8 cellular contexts compared by ENCODE assay signal in genomic region chr20:36862857-36863668, GRCh38. TPM values are rescaled to one million over a fixed set of nuclear protein-coding genes. Genes with fewer than 3 reads are reported as not detected.
A peak's percentile ranks its signal among the peaks of the same experiment; 100 is the strongest.
DNase-seq lines count a peak whose midpoint lies in the region; ATAC-seq and TF ChIP-seq lines count a peak whose summit lies in the region.

No MANE protein-coding gene starts in this region.

- H3K36me3 ChIP-seq in iPS-18a (ENCODE audit: control insufficient read depth, low read depth, low read length) (no peaks in the 10 kb centered on the region), thyroid gland (no peaks in the 10 kb centered on the region)

- 0 to 1% methylated on average over 15 to 25 of the region's 129 CpGs for WGBS in thyroid gland, 2 donors

- peak overlapping the region; percentile 33 for H3K4me3 ChIP-seq in iPS-18a (ENCODE audit: low read length)
- H3K4me3 ChIP-seq in thyroid gland (replicated peaks in 1 of 3): peak overlapping the region in 1 of 3 donors; percentile 70

- H3K27me3 ChIP-seq in iPS-18a (ENCODE audit: control insufficient read depth, insufficient read depth, low read length) (peaks cover 16% of the 10 kb centered on the region), thyroid gland (no peaks in the 10 kb centered on the region)

- intact Hi-C loops in thyroid gland (cut with DNase I): loop anchor here (5.0 to 10.0 kb wide), 2 partner anchors 46 to 308 kb away; no protein-coding TSS in a partner anchor

- no peaks in the 10 kb centered on the region for H3K9me3 ChIP-seq in iPS-18a (ENCODE audit: control insufficient read depth, low read depth, low read length)
- no peaks in the 10 kb centered on the region for H3K9me3 ChIP-seq in thyroid gland

- ATAC-seq in HG02759 (IDR thresholded peaks at IDR 0.05; ENCODE audit: unreplicated experiment): peak; percentile 58

- DNase-seq in DMS53 (lab: John Stamatoyannopoulos, UW) (peak; percentile 71), DMS53 treated with DMSO at 0.1 percent for 48 hours (lab: John Stamatoyannopoulos, UW; ENCODE audit: unreplicated experiment) (no peak), T1000 (lab: John Stamatoyannopoulos, UW) (peak; percentile 56), thyroid gland (no peak), GM03348 (ENCODE audit: low spot score) (no peak)
- DNase-seq in stimulated activated CD4-positive, alpha-beta T cell treated with anti-CD3 and anti-CD28 coated beads, Interleukin-2, amount 100 ng/mL, for 48 hours: no peak

- H3K27ac ChIP-seq in iPS-18a (ENCODE audit: low read length) (no peak overlapping the region), thyroid gland (peak overlapping the region; percentile 34 to 94 (median 92))

- H3K4me1 ChIP-seq in iPS-18a (ENCODE audit: control insufficient read depth, low read depth, low read length) (peaks cover 18% of the 10 kb centered on the region), thyroid gland (peaks cover 44 to 67% of the 10 kb centered on the region in 2 donors)

- no peak for TF ChIP-seq CTCF in thyroid gland (IDR thresholded peaks at IDR 0.05)

- peak; percentile 46 to 80 for TF ChIP-seq POLR2A in thyroid gland (IDR thresholded peaks at IDR 0.05)

- no peak overlapping the region for H3K9ac ChIP-seq in iPS-18a (ENCODE audit: low read length)

RNA-seq across cellular contexts. Expression of gene TLDC2, which starts 12.9 kb away (rescaled TPM):
- 1 to 10 TPM in 2 of 4 donors, under 1 TPM in 2; 0.45 to 2.5 (median 1.1) TPM for total RNA-seq in thyroid gland

Comparison
In these comparisons a context has a peak if more than half of its experiments do, and no peak if none do; other contexts are left out.
1. DNase-seq: peak in DMS53 (single experiment) and T1000 (single experiment); none in DMS53 treated with DMSO at 0.1 percent for 48 hours (single experiment), thyroid gland (0 of 2), stimulated activated CD4-positive, alpha-beta T cell treated with anti-CD3 and anti-CD28 coated beads, Interleukin-2, amount 100 ng/mL, for 48 hours (0 of 2) and GM03348 (single experiment).